Comparison of ENCODE assay signal across 18 cellular contexts in the genomic region with DNA sequence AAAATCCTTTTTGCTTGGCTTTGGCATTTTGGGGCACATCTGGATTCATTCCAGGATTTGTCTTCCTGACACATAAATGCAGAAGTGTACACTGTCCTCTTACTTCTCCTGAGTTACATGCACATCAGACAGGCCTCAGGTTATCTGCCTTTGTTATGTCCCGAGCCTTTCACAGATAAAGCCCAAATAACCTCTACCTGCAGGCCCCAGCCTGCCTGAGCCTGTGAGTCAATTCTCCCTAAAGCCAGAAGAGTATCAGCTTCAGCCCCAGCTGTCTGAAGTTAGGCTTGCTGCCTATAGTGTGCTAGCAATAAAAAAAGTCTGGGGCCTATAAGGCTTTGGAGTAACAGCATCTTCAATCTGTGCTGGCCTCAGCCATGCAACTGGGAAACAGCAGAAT. TPM values are rescaled to one million over a fixed set of nuclear protein-coding genes. Genes with fewer than 3 reads are reported as not detected.
DNase-seq lines count a peak whose midpoint lies in the region; ATAC-seq and TF ChIP-seq lines count a peak whose summit lies in the region.
"Had no signal": no experiment of that assay in that cellular context is flagged by ENCODE, and none has a peak within 500 bp of the region (broad histone marks: within the 10 kb centered on the region; RNA-seq: fewer than 3 reads in every experiment).

No MANE protein-coding gene starts in this region.

- peaks cover 33% of the 10 kb centered on the region for H3K4me1 ChIP-seq in PC-3 (ENCODE audit: insufficient read depth, low read length)
- H3K4me1 ChIP-seq in esophagus squamous epithelium = peaks cover 0 to 47% (median 20%) of the 10 kb centered on the region in 3 donors

- DNase-seq in NCI-H82 (lab: John Stamatoyannopoulos, UW) = peak; percentile 12
- no peak for DNase-seq in NCI-H82 treated with DMSO at 0.1 percent for 48 hours (lab: John Stamatoyannopoulos, UW; ENCODE audit: unreplicated experiment)
- peak; percentile 29 for DNase-seq in PC-3
- DNase-seq in esophagus squamous epithelium (lab: John Stamatoyannopoulos, UW) = no peak
- no peak for DNase-seq in type B pancreatic cell (ENCODE audit: extremely low spot score, unreplicated experiment)
- no peak for DNase-seq in activated CD4-positive, CD25-positive, alpha-beta regulatory T cell (lab: John Stamatoyannopoulos, UW)
- DNase-seq: CD4-positive, alpha-beta memory T cell; DND-41; GDM1; Kasumi-1; NCI-H1417 treated with DMSO at 0.1 percent for 48 hours; NCI-H2081 treated with DMSO at 0.1 percent for 48 hours; NCI-H345; NCI-H526; NK-92 treated with Interleukin-12 subunit alpha and Interleukin-12 subunit beta, amount 100 ng/mL, for 24 hours had no signal

- intact Hi-C loops in PC-3 (cut with micrococcal nuclease) (no loop called here), esophagus squamous epithelium (cut with DNase I) (no loop called here)

- no peak overlapping the region for H3K4me3 Mint-ChIP-seq in type B pancreatic cell
- H3K4me3 Mint-ChIP-seq: CD4-positive, alpha-beta memory T cell had no signal

- POLR2A ChIA-PET in PC-3 (lab: Charles Lee; ENCODE audit: unreplicated experiment) = interaction anchor here (0.6 kb wide), 1 partner anchor 17 kb away, joined by 4 read pairs; no protein-coding TSS in a partner anchor

- peak overlapping the region; percentile 35 for H3K27ac Mint-ChIP-seq in type B pancreatic cell
- H3K27ac Mint-ChIP-seq: CD4-positive, alpha-beta memory T cell had no signal

- TF ChIP-seq CTCF in PC-3 (conservative IDR thresholded peaks at IDR 0.05; ENCODE audit: low read depth, low read length) (no peak), esophagus squamous epithelium (IDR thresholded peaks at IDR 0.05) (no peak), type B pancreatic cell (conservative IDR thresholded peaks at IDR 0.05) (no peak)

- no peaks in the 10 kb centered on the region for H3K27me3 ChIP-seq in PC-3 (ENCODE audit: low read length)
- H3K27me3 ChIP-seq in esophagus squamous epithelium = no peaks in the 10 kb centered on the region

- no peak for ATAC-seq in PC-3
- no peak for ATAC-seq in HG03025 (IDR thresholded peaks at IDR 0.05; ENCODE audit: low FRiP score, unreplicated experiment)
- no peak for ATAC-seq in GM18505 (IDR thresholded peaks at IDR 0.05; ENCODE audit: unreplicated experiment)
- ATAC-seq: GM12878 had no signal

- TF ChIP-seq POLR2A in esophagus squamous epithelium (IDR thresholded peaks at IDR 0.05) (no peak), GM18505 (IDR thresholded peaks at IDR 0.05; ENCODE audit: borderline replicate concordance, extremely low read depth, insufficient read depth, insufficient read length) (no peak)

- H3K4me3 ChIP-seq in PC-3 (ENCODE audit: low read length) (no peak overlapping the region), esophagus squamous epithelium (no peak overlapping the region)
- H3K4me3 ChIP-seq: GM12878 had no signal

- no TSS peak for BruUV-seq in PC-3 (replicated peaks; lab: Mats Ljungman, UMichigan)

- H4K20me1 ChIP-seq in PC-3 (ENCODE audit: low read length) = no peaks in the 10 kb centered on the region

- H3K9me2 ChIP-seq in PC-3 (replicated peaks; ENCODE audit: low read length) = no peaks in the 10 kb centered on the region

- no peak overlapping the region for H3K4me2 ChIP-seq in PC-3 (ENCODE audit: low read length)

- no peaks in the 10 kb centered on the region for H3K79me2 ChIP-seq in PC-3 (ENCODE audit: low read length)

- WGBS in esophagus squamous epithelium, 2 donors = 44 to 50% methylated on average over 1 of the region's 1 CpG

- H3K9ac ChIP-seq in PC-3 (ENCODE audit: low read length) = no peak overlapping the region

- no peak overlapping the region for H2AFZ ChIP-seq in PC-3 (ENCODE audit: low read length)

- CTCF ChIA-PET in PC-3 (lab: Charles Lee) = no interaction called here

- H3K36me3 Mint-ChIP-seq in type B pancreatic cell = peaks cover 11% of the 10 kb centered on the region

- peaks cover 18% of the 10 kb centered on the region for H3F3A ChIP-seq in PC-3 (ENCODE audit: low read length, unreplicated experiment)

- H3K27ac ChIP-seq in PC-3 (ENCODE audit: low read length) (no peak overlapping the region), esophagus squamous epithelium (peak overlapping the region in 3 of 4 donors; percentile 28 to 44 (median 31))

- H3K9me3 ChIP-seq in PC-3 (ENCODE audit: low read length) (no peaks in the 10 kb centered on the region), esophagus squamous epithelium (no peaks in the 10 kb centered on the region)

- H3K4me1 Mint-ChIP-seq in type B pancreatic cell (ENCODE audit: unreplicated experiment) = peaks cover 5% of the 10 kb centered on the region
- H3K4me1 Mint-ChIP-seq: CD4-positive, alpha-beta memory T cell had no signal

- H3K9me3 Mint-ChIP-seq in type B pancreatic cell = peaks cover 9% of the 10 kb centered on the region

- no peaks in the 10 kb centered on the region for H3K27me3 Mint-ChIP-seq in type B pancreatic cell

- H3K36me3 ChIP-seq in PC-3 (ENCODE audit: low read depth, low read length) = no peaks in the 10 kb centered on the region
- no peaks in the 10 kb centered on the region for H3K36me3 ChIP-seq in esophagus squamous epithelium

RNA-seq across cellular contexts. Expression of a gene that starts 17.7 kb away (rescaled TPM):
- total RNA-seq in PC-3 (2014; rRNA removed) (55.8 and 71.9 TPM in 2 replicates), esophagus squamous epithelium (10 to 100 TPM; 24.1 to 38.9 (median 34.5) TPM), type B pancreatic cell (ENCODE audit: low replicate concordance) (60.5 and 62.9 TPM in 2 replicates)

Comparison
In these comparisons a context has a peak if more than half of its experiments do, and no peak if none do; other contexts are left out.
1. DNase-seq: peak in NCI-H82 (single experiment) and PC-3 (single experiment); none in NCI-H82 treated with DMSO at 0.1 percent for 48 hours (single experiment), esophagus squamous epithelium (single experiment), type B pancreatic cell (single experiment) and activated CD4-positive, CD25-positive, alpha-beta regulatory T cell (0 of 4).